In genomic region chr6:122734529-122735203, GRCh38 we compare ENCODE assay signal across 24 cellular contexts. TPM values are rescaled to one million over a fixed set of nuclear protein-coding genes. Genes with fewer than 3 reads are reported as not detected.
DNase-seq lines count a peak whose midpoint lies in the region; ATAC-seq and TF ChIP-seq lines count a peak whose summit lies in the region.
"Had no signal": no experiment of that assay in that cellular context is flagged by ENCODE, and none has a peak within 500 bp of the region (broad histone marks: within the 10 kb centered on the region; RNA-seq: fewer than 3 reads in every experiment).

No MANE protein-coding gene starts in this region.

- H4K20me1 ChIP-seq in IMR-90 (ENCODE audit: insufficient read depth, low read length), result no peaks in the 10 kb centered on the region

- POLR2A ChIA-PET in IMR-90 (lab: Charles Lee; ENCODE audit: unreplicated experiment), result no interaction called here

- H3K14ac ChIP-seq in IMR-90 (replicated peaks; ENCODE audit: low read depth, low read length) (no peak overlapping the region), mesenchymal stem cell (ENCODE audit: low read length in 2 of 2) (peak overlapping the region in 1 of 2 experiments; percentile 12)

- DNase-seq in IMR-90 (no peak), cerebellar cortex (ENCODE audit: low spot score) (peak; percentile 34), mesenchymal stem cell (no peak), DMS153 treated with DMSO at 0.1 percent for 48 hours (lab: John Stamatoyannopoulos, UW; ENCODE audit: unreplicated experiment) (no peak), AG08396 (ENCODE audit: low spot score) (no peak)
- no peak for DNase-seq in activated effector memory CD4-positive, alpha-beta T cell treated with Interleukin-2 at 50 U/mL for 16 hours
- DNase-seq: activated CD4-positive, alpha-beta T cell treated with anti-CD3 and anti-CD28 coated beads, Interleukin-2, amount 50 U/mL, for 4 hours; activated naive CD4-positive, alpha-beta T cell treated with Interleukin-2 at 50 U/mL for 16 hours; aorta; CD8-positive, alpha-beta memory T cell; foreskin melanocyte; H7; right cardiac atrium; Right ventricle myocardium superior; stimulated activated naive CD4-positive, alpha-beta T cell treated with Interleukin-2 at 50 U/mL for 16 hours; T-cell had no signal

- H3K27me3 ChIP-seq in IMR-90 (ENCODE audit: control insufficient read depth, insufficient read depth, low read length) (peaks cover 9% of the 10 kb centered on the region), mesenchymal stem cell (ENCODE audit: control insufficient read depth in 1 of 2, insufficient read depth in 1 of 2, low read length in 2 of 2) (peaks cover 0 to 2% of the 10 kb centered on the region in 2 experiments)
- H3K27me3 ChIP-seq: tibial nerve had no signal

- H2AFZ ChIP-seq in IMR-90 (replicated peaks; ENCODE audit: low read length, poor library complexity) (no peak overlapping the region), mesenchymal stem cell (ENCODE audit: low read depth, low read length) (no peak overlapping the region)

- H3K4me1 ChIP-seq in IMR-90 (ENCODE audit: control insufficient read depth, insufficient read depth, low read length) (peaks cover 2% of the 10 kb centered on the region; the same call in 1 of the 2 replicates), mesenchymal stem cell (ENCODE audit: control insufficient read depth, insufficient read depth, low read depth, low read length) (no peaks in the 10 kb centered on the region)

- no peak overlapping the region for H2BK120ac ChIP-seq in IMR-90 (ENCODE audit: low read depth, low read length)
- no peak overlapping the region for H2BK120ac ChIP-seq in mesenchymal stem cell (ENCODE audit: low read depth, low read length)

- intact Hi-C loops in IMR-90 (cut with micrococcal nuclease), result loop anchor here (2.0 to 10.0 kb wide), 2 partner anchors 242 to 680 kb away; no protein-coding TSS in a partner anchor

- no TSS peak for BruUV-seq in IMR-90 (replicated peaks; lab: Mats Ljungman, UMichigan)

- CTCF ChIA-PET in IMR-90 (lab: Yijun Ruan, JAX), result interaction anchor here (5.3 kb wide), 1 partner anchor 105 kb away, joined by 53 read pairs; no protein-coding TSS in a partner anchor

- no peak overlapping the region for H3K56ac ChIP-seq in IMR-90 (ENCODE audit: extremely low read depth, insufficient read depth, low read length)

- no peak overlapping the region for H4K8ac ChIP-seq in IMR-90 (ENCODE audit: low read depth in 2 of 2, low read length in 2 of 2)
- no peak overlapping the region for H4K8ac ChIP-seq in mesenchymal stem cell (ENCODE audit: low read length)

- no peak for TF ChIP-seq RAD21 in IMR-90 (IDR thresholded peaks at IDR 0.05; ENCODE audit: low read length)

- H3K18ac ChIP-seq in IMR-90 (ENCODE audit: low read depth, low read length) (no peak overlapping the region; the same call in 1 of the 2 replicates), mesenchymal stem cell (ENCODE audit: low read depth in 1 of 2, low read length in 2 of 2) (no peak overlapping the region)

- H3K36me3 ChIP-seq in IMR-90 (ENCODE audit: control insufficient read depth, insufficient read depth, low read length), result no peaks in the 10 kb centered on the region
- H3K36me3 ChIP-seq in mesenchymal stem cell (ENCODE audit: control insufficient read depth in 1 of 2, insufficient read depth in 2 of 2, low read depth in 1 of 2, low read length in 2 of 2), result no peaks in the 10 kb centered on the region
- H3K36me3 ChIP-seq: tibial nerve had no signal

- no peak overlapping the region for H2BK15ac ChIP-seq in IMR-90 (ENCODE audit: low read depth, low read length)
- no peak overlapping the region for H2BK15ac ChIP-seq in mesenchymal stem cell (ENCODE audit: low read depth, poor library complexity, severe bottlenecking)

- H3K4me3 ChIP-seq in IMR-90 (ENCODE audit: insufficient read depth, low read depth, low read length) (no peak overlapping the region), mesenchymal stem cell (ENCODE audit: insufficient read depth in 1 of 2, low read depth in 1 of 2, low read length in 2 of 2) (peak overlapping the region in 1 of 2 experiments; percentile 3)
- H3K4me3 ChIP-seq: tibial nerve had no signal

- H3K79me1 ChIP-seq in IMR-90 (ENCODE audit: low read depth in 1 of 2, low read length in 2 of 2), result no peaks in the 10 kb centered on the region
- no peaks in the 10 kb centered on the region for H3K79me1 ChIP-seq in mesenchymal stem cell (replicated peaks; ENCODE audit: low read length, poor library complexity, severe bottlenecking)

- no peak overlapping the region for H2BK12ac ChIP-seq in mesenchymal stem cell (ENCODE audit: low read length in 2 of 2)

- H4K91ac ChIP-seq in IMR-90 (ENCODE audit: insufficient read depth, low read depth, low read length) (no peak overlapping the region), mesenchymal stem cell (ENCODE audit: low read length) (no peak overlapping the region)

- H3K4ac ChIP-seq in IMR-90 (ENCODE audit: low read depth, low read length) (no peak overlapping the region), mesenchymal stem cell (ENCODE audit: low read depth in 1 of 2, low read length in 2 of 2) (peak overlapping the region in 1 of 2 experiments; percentile 30)

- H3K9ac ChIP-seq in IMR-90 (ENCODE audit: low read depth, low read length), result no peak overlapping the region
- peak overlapping the region; percentile 18 for H3K9ac ChIP-seq in mesenchymal stem cell (ENCODE audit: low read length)

- dilution Hi-C loops in IMR-90 (cut with HindIII; ENCODE audit: low sequenced_read_pairs, unreplicated experiment), result no loop called here

- ATAC-seq in IMR-90 (ENCODE audit: low read depth), result peak; percentile 37
- ATAC-seq in GM18498 (IDR thresholded peaks at IDR 0.05; ENCODE audit: unreplicated experiment), result no peak
- ATAC-seq: left lobe of liver, right cardiac atrium, T-cell had no signal

- no peak overlapping the region for H3K23ac ChIP-seq in IMR-90 (ENCODE audit: low read depth, low read length)
- no peak overlapping the region for H3K23ac ChIP-seq in mesenchymal stem cell (ENCODE audit: low read length in 2 of 2)

- WGBS in IMR-90 (ENCODE audit: extremely low coverage in 2 of 2, insufficient read length in 1 of 2), 2 experiments, result 83% methylated on average over 1 of the region's 9 CpGs; no CpG with 5 or more reads in 1 of the 2 experiments
- 73% methylated on average over 6 of the region's 9 CpGs for WGBS in mesenchymal stem cell

- H3K9me1 ChIP-seq in IMR-90 (ENCODE audit: insufficient read depth, low read length), result no peaks in the 10 kb centered on the region

- H3K4me2 ChIP-seq in IMR-90 (ENCODE audit: low read depth, low read length) (no peak overlapping the region), mesenchymal stem cell (ENCODE audit: low read length, poor library complexity, severe bottlenecking) (no peak overlapping the region)

- H2AK5ac ChIP-seq in IMR-90 (ENCODE audit: low read depth, low read length) (no peak overlapping the region), mesenchymal stem cell (ENCODE audit: low read length, severe bottlenecking) (no peak overlapping the region)

- H3K27ac ChIP-seq in 22Rv1, result peak overlapping the region; percentile 34; the same call in 1 of the 2 replicates
- H3K27ac ChIP-seq in IMR-90 (ENCODE audit: insufficient read depth, low read length), result no peak overlapping the region; the same call in 1 of the 2 replicates
- H3K27ac ChIP-seq in mesenchymal stem cell (ENCODE audit: low read length, poor library complexity, severe bottlenecking), result no peak overlapping the region
- H3K27ac ChIP-seq: VCaP had no signal

- H4K5ac ChIP-seq in IMR-90 (ENCODE audit: low read depth, low read length), result peak overlapping the region; percentile 2; the same call in 1 of the 2 replicates

- in situ Hi-C loops in IMR-90 (cut with MboI; ENCODE audit: low sequenced_read_pairs), result loop anchor here (5.0 kb wide), 1 partner anchor 103 kb away; no protein-coding TSS in a partner anchor

- H2BK5ac ChIP-seq in IMR-90 (ENCODE audit: low read depth, low read length, poor library complexity, severe bottlenecking) (no peak overlapping the region), mesenchymal stem cell (ENCODE audit: low read depth, low read length, poor library complexity, severe bottlenecking) (no peak overlapping the region)

- TF ChIP-seq POLR2A in IMR-90 (IDR thresholded peaks at IDR 0.05; ENCODE audit: low read depth, low read length), result no peak

- no peaks in the 10 kb centered on the region for H3K9me3 ChIP-seq in IMR-90 (ENCODE audit: control insufficient read depth, insufficient read depth, low read length)
- H3K9me3 ChIP-seq in mesenchymal stem cell (ENCODE audit: control insufficient read depth, low read length), result no peaks in the 10 kb centered on the region
- H3K9me3 ChIP-seq: tibial nerve had no signal

- no peak overlapping the region for H2AK9ac ChIP-seq in IMR-90 (replicated peaks; ENCODE audit: low read depth, low read length, poor library complexity)

- H2BK20ac ChIP-seq in IMR-90 (ENCODE audit: low read depth, low read length), result no peak overlapping the region

- TF ChIP-seq CTCF in 22Rv1 (IDR thresholded peaks at IDR 0.05), result no peak
- no peak for TF ChIP-seq CTCF in IMR-90 (conservative IDR thresholded peaks at IDR 0.05; ENCODE audit: low read depth, low read length)

TF ChIP-seq in IMR-90, 13 proteins besides CTCF, POLR2A, EP300 and RAD21 (continues in another document):
- TF ChIP-seq RCOR1 (IDR thresholded peaks at IDR 0.05; ENCODE audit: insufficient replicate concordance, low read length) (no peak), MAZ (IDR thresholded peaks at IDR 0.05; ENCODE audit: borderline replicate concordance, low read depth, low read length) (no peak), USF2 (IDR thresholded peaks at IDR 0.05; ENCODE audit: low read depth, low read length) (no peak), BHLHE40 (IDR thresholded peaks at IDR 0.05; ENCODE audit: low read depth, low read length) (no peak), CHD1 (IDR thresholded peaks at IDR 0.05; ENCODE audit: low read depth, low read length) (no peak)

RNA-seq across cellular contexts. Expression of gene FABP7, which starts 44.9 kb away (rescaled TPM):
- not detected in 2 replicates for total RNA-seq in IMR-90 (2012; rRNA removed)
- not detected in 2 replicates for polyA plus RNA-seq in IMR-90 (2012; rRNA removed)
- polyA plus RNA-seq in IMR-90 (2012; cell fraction: cytosol; rRNA removed), result not detected in 2 replicates
- not detected in 2 replicates for polyA plus RNA-seq in IMR-90 (2012; cell fraction: nucleus; rRNA removed; ENCODE audit: low replicate concordance)
- 0.10 TPM for polyA plus RNA-seq in mesenchymal stem cell (2013, experiment 1 of 2)
- 0.12 TPM for polyA plus RNA-seq in mesenchymal stem cell (2013, experiment 2 of 2)
- total RNA-seq: aorta; CD8-positive, alpha-beta memory T cell; Daoy; left lobe of liver; mucosa of gallbladder; osteoblast; Right ventricle myocardium superior; T-cell; tibial nerve had no signal
- polyA plus RNA-seq: aorta; CD8-positive, alpha-beta memory T cell had no signal

RNA-seq across cellular contexts. Expression of gene SMPDL3A, which starts 54.4 kb away (rescaled TPM):
- 9.7 and 9.9 TPM in 2 replicates for total RNA-seq in IMR-90 (2012; rRNA removed)
- polyA plus RNA-seq in IMR-90 (2012; rRNA removed), result 14.2 TPM in 2 replicates
- 3.5 and 7.3 TPM in 2 replicates for polyA plus RNA-seq in IMR-90 (2012; cell fraction: cytosol; rRNA removed)
- polyA plus RNA-seq in IMR-90 (2012; cell fraction: nucleus; rRNA removed; ENCODE audit: low replicate concordance), result 3.2 and 12.1 TPM in 2 replicates
- 45.7 TPM for polyA plus RNA-seq in mesenchymal stem cell (2013, experiment 1 of 2)
- polyA plus RNA-seq in mesenchymal stem cell (2013, experiment 2 of 2), result 47.1 TPM
- polyA plus RNA-seq: CD8-positive, alpha-beta memory T cell had no signal
